Comparison of ENCODE assay signal across 8 cellular contexts in the genomic region with DNA sequence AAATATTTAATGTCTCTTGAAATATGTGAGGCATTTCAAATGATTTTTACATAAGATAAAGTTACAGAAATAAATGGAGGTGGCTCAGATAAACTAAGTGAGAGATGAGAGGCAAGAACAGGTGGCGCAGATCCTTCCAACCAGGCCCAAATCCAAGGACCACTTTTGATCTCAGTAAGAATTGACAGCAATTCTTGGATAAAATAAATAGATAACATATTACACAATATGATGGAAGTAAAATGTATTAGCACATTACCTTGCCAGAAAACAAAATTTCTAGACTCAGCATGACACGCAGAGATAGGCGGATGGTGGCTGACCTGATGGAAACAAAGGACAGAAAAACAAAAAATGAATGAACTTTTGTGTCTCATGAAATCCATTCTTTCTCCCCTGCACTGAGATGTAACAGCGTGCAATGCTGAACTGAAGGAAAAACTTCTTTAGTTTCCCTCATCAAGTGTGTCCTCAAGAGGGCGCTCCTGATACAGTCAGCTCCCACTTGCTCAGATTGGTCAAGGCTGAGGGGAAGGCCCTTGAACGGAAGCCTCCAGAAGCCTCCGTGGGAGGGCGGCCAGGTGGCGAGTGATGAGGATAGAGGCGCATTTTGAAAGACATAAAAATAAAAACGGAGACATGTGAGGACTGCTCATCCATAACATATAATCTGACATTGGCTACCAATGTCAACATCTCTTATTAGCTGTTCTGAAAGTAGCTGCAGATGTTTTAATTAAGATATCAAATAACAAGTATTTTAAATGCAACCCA.
A peak's percentile ranks its signal among the peaks of the same experiment; 100 is the strongest.
DNase-seq lines count a peak whose midpoint lies in the region; ATAC-seq and TF ChIP-seq lines count a peak whose summit lies in the region.

No MANE protein-coding gene starts in this region.

- H3F3A ChIP-seq in GM23248 (ENCODE audit: insufficient read depth): peaks cover 41% of the 10 kb centered on the region

- in situ Hi-C loops in GM23248 (cut with MboI): loop anchor here (5.0 kb wide), 1 partner anchor 272 kb away; no protein-coding TSS in a partner anchor

- H2AFZ ChIP-seq in GM23248: no peak overlapping the region

- DNase-seq in Daoy (ENCODE audit: low read depth) (peak; percentile 94), GM23248 (peak; percentile 93), Kasumi-1 (lab: John Stamatoyannopoulos, UW) (peak; percentile 88 to 92), RKO (ENCODE audit: low spot score) (peak; percentile 66), activated T-helper 1 cell treated with Interleukin-2 at 50 U/mL for 16 hours (ENCODE audit: low read depth) (peak; percentile 43), fibroblast of mammary gland (ENCODE audit: low read depth) (peak; percentile 92), omental fat pad (ENCODE audit: low spot score) (peak; percentile 76), suprapubic skin (ENCODE audit: low spot score in 2 of 2) (peak; percentile 87 to 89)

- WGBS in GM23248 (ENCODE audit: low coverage in 1 of 2, low lambda C conversion rate in 2 of 2, missing lambda C conversion rate in 2 of 2), 2 experiments: 12 to 15% methylated on average over 11 of the region's 11 CpGs
- 14% methylated on average over 11 of the region's 11 CpGs for WGBS in suprapubic skin

- TF ChIP-seq CTCF in fibroblast of mammary gland (conservative IDR thresholded peaks at IDR 0.05; ENCODE audit: control insufficient read depth, insufficient read depth, low read depth, low read length) (peak; percentile 94), omental fat pad (IDR thresholded peaks at IDR 0.05) (peak in 2 of 3 donors; percentile 25 to 85), suprapubic skin (IDR thresholded peaks at IDR 0.05) (peak; percentile 71 to 81)

- no peaks in the 10 kb centered on the region for H4K20me1 ChIP-seq in GM23248 (ENCODE audit: insufficient read depth)

- H3K27ac ChIP-seq in GM23248: peak overlapping the region; percentile 94
- H3K27ac ChIP-seq in suprapubic skin: peak overlapping the region; percentile 89

- H3K79me2 ChIP-seq in GM23248 (ENCODE audit: insufficient read depth): no peaks in the 10 kb centered on the region

- no peaks in the 10 kb centered on the region for H3K9me3 ChIP-seq in GM23248 (ENCODE audit: low read depth)
- H3K9me3 ChIP-seq in suprapubic skin: no peaks in the 10 kb centered on the region

- H3K9ac ChIP-seq in GM23248: peak overlapping the region; percentile 73

- peaks cover 36% of the 10 kb centered on the region for H3K4me1 ChIP-seq in GM23248 (ENCODE audit: insufficient read depth)
- peaks cover 30% of the 10 kb centered on the region for H3K4me1 ChIP-seq in suprapubic skin

- no peak for TF ChIP-seq EP300 in suprapubic skin (IDR thresholded peaks at IDR 0.05)

- H3K9me2 ChIP-seq in GM23248 (ENCODE audit: insufficient read depth): no peaks in the 10 kb centered on the region

- H3K36me3 ChIP-seq in GM23248 (ENCODE audit: low read depth): peaks cover 29% of the 10 kb centered on the region
- H3K36me3 ChIP-seq in suprapubic skin: peaks cover 16% of the 10 kb centered on the region

- H3K4me2 ChIP-seq in GM23248 (ENCODE audit: unreplicated experiment): peak overlapping the region; percentile 72

- ATAC-seq in omental fat pad (ENCODE audit: low FRiP score): peak; percentile 71

- H3K27me3 ChIP-seq in GM23248 (replicated peaks; ENCODE audit: insufficient read depth) (no peaks in the 10 kb centered on the region), suprapubic skin (no peaks in the 10 kb centered on the region)

- no peak for TF ChIP-seq POLR2A in suprapubic skin (IDR thresholded peaks at IDR 0.05)

- H3K4me3 ChIP-seq in GM23248 (peak overlapping the region; percentile 32; the same call in 1 of the 2 replicates), fibroblast of mammary gland (ENCODE audit: control insufficient read depth, low read depth, low read length) (no peak overlapping the region), suprapubic skin (no peak overlapping the region)

Comparison
In these comparisons a context has a peak if more than half of its experiments do, and no peak if none do; other contexts are left out.
1. DNase-seq: peak in every context shown above with its lines; median percentile 94 in Daoy; 93 in GM23248; 92 in fibroblast of mammary gland; 90 in Kasumi-1; 88 in suprapubic skin; 76 in omental fat pad; 66 in RKO; 43 in activated T-helper 1 cell treated with Interleukin-2 at 50 U/mL for 16 hours.